ENCODE assay signal across 8 cellular contexts in genomic region chr4:140721088-140721421, GRCh38. TPM values are rescaled to one million over a fixed set of nuclear protein-coding genes. Genes with fewer than 3 reads are reported as not detected.
DNase-seq lines count a peak whose midpoint lies in the region; ATAC-seq and TF ChIP-seq lines count a peak whose summit lies in the region.

No MANE protein-coding gene starts in this region.

- H3K9me3 ChIP-seq in duodenal mucosa (ENCODE audit: control insufficient read depth in 1 of 2, low read length in 2 of 2) (no peaks in the 10 kb centered on the region), PC-3 (ENCODE audit: low read length) (no peaks in the 10 kb centered on the region)

- BruUV-seq in PC-3 (replicated peaks; lab: Mats Ljungman, UMichigan): no TSS peak

- H3K4me3 Mint-ChIP-seq in stimulated activated naive CD8-positive, alpha-beta T cell treated with anti-CD3 and anti-CD28 coated beads, Interleukin-15, Interleukin-2, amounts not matched to agents 100 ng/mL and 50 ng/mL, for 24 hours: peak overlapping the region; percentile 61

- H3K27ac Mint-ChIP-seq in stimulated activated naive CD8-positive, alpha-beta T cell treated with anti-CD3 and anti-CD28 coated beads, Interleukin-15, Interleukin-2, amounts not matched to agents 100 ng/mL and 50 ng/mL, for 24 hours: no peak overlapping the region

- CTCF ChIA-PET in PC-3 (lab: Charles Lee): no interaction called here

- H3K27ac ChIP-seq in duodenal mucosa (ENCODE audit: low read depth, low read length) (no peak overlapping the region), PC-3 (ENCODE audit: low read length) (no peak overlapping the region)

- peak overlapping the region; percentile 0 to 41 for H3K9ac ChIP-seq in duodenal mucosa (ENCODE audit: low read depth in 1 of 2, low read length in 2 of 2)
- H3K9ac ChIP-seq in PC-3 (ENCODE audit: low read length): no peak overlapping the region

- POLR2A ChIA-PET in PC-3 (lab: Charles Lee; ENCODE audit: unreplicated experiment): no interaction called here

- peaks cover 26 to 36% of the 10 kb centered on the region in 2 donors for H3K4me1 ChIP-seq in duodenal mucosa (ENCODE audit: control insufficient read depth in 1 of 2, insufficient read depth in 2 of 2, low read length in 2 of 2)
- peaks cover 22% of the 10 kb centered on the region for H3K4me1 ChIP-seq in PC-3 (ENCODE audit: insufficient read depth, low read length)

- no peaks in the 10 kb centered on the region for H3K36me3 Mint-ChIP-seq in stimulated activated naive CD8-positive, alpha-beta T cell treated with anti-CD3 and anti-CD28 coated beads, Interleukin-15, Interleukin-2, amounts not matched to agents 100 ng/mL and 50 ng/mL, for 24 hours (ENCODE audit: low read depth)

- H3K36me3 ChIP-seq in duodenal mucosa (ENCODE audit: control insufficient read depth in 1 of 2, insufficient read depth in 2 of 2, low read length in 2 of 2) (no peaks in the 10 kb centered on the region), PC-3 (ENCODE audit: low read depth, low read length) (no peaks in the 10 kb centered on the region)

- H3K4me3 ChIP-seq in duodenal mucosa (ENCODE audit: low read depth in 1 of 2, low read length in 2 of 2): peak overlapping the region; percentile 36 to 56
- H3K4me3 ChIP-seq in PC-3 (ENCODE audit: low read length): no peak overlapping the region

- no peaks in the 10 kb centered on the region for H3K9me2 ChIP-seq in PC-3 (replicated peaks; ENCODE audit: low read length)

- H3K9me3 Mint-ChIP-seq in stimulated activated naive CD8-positive, alpha-beta T cell treated with anti-CD3 and anti-CD28 coated beads, Interleukin-15, Interleukin-2, amounts not matched to agents 100 ng/mL and 50 ng/mL, for 24 hours: no peaks in the 10 kb centered on the region

- peaks cover 32% of the 10 kb centered on the region for H3K4me1 Mint-ChIP-seq in stimulated activated naive CD8-positive, alpha-beta T cell treated with anti-CD3 and anti-CD28 coated beads, Interleukin-15, Interleukin-2, amounts not matched to agents 100 ng/mL and 50 ng/mL, for 24 hours (ENCODE audit: low read depth)

- TF ChIP-seq CTCF in PC-3 (conservative IDR thresholded peaks at IDR 0.05; ENCODE audit: low read depth, low read length): no peak

- no peaks in the 10 kb centered on the region for H4K20me1 ChIP-seq in PC-3 (ENCODE audit: low read length)

- no peak for ATAC-seq in stimulated activated naive CD8-positive, alpha-beta T cell treated with anti-CD3 and anti-CD28 coated beads, Interleukin-15, Interleukin-2, amounts not matched to agents 100 U/mL and 50 U/mL, for 24 hours
- peak; percentile 60 for ATAC-seq in HG03378 (IDR thresholded peaks at IDR 0.05; ENCODE audit: unreplicated experiment)
- ATAC-seq in PC-3: no peak

- H3K79me2 ChIP-seq in PC-3 (ENCODE audit: low read length): peaks cover 11% of the 10 kb centered on the region; the same call in 1 of the 2 replicates

- H3K27me3 Mint-ChIP-seq in stimulated activated naive CD8-positive, alpha-beta T cell treated with anti-CD3 and anti-CD28 coated beads, Interleukin-15, Interleukin-2, amounts not matched to agents 100 ng/mL and 50 ng/mL, for 24 hours: no peaks in the 10 kb centered on the region

- H3K4me2 ChIP-seq in PC-3 (ENCODE audit: low read length): no peak overlapping the region

- no peak overlapping the region for H2AFZ ChIP-seq in PC-3 (ENCODE audit: low read length)

- no peaks in the 10 kb centered on the region for H3F3A ChIP-seq in PC-3 (ENCODE audit: low read length, unreplicated experiment)

- no peak for DNase-seq in stimulated activated naive CD8-positive, alpha-beta T cell treated with anti-CD3 and anti-CD28 coated beads, Interleukin-15, Interleukin-2, amounts not matched to agents 100 U/mL and 50 U/mL, for 24 hours
- no peak for DNase-seq in SK-N-DZ (ENCODE audit: low spot score)
- DNase-seq in PC-3: no peak
- DNase-seq in NCI-H345 treated with DMSO at 0.1 percent for 48 hours (lab: John Stamatoyannopoulos, UW; ENCODE audit: unreplicated experiment): no peak
- DNase-seq in globus pallidus (ENCODE audit: low spot score): no peak

- intact Hi-C loops in PC-3 (cut with micrococcal nuclease): no loop called here

- H3K27me3 ChIP-seq in duodenal mucosa (ENCODE audit: control insufficient read depth in 1 of 2, insufficient read depth in 2 of 2, low read length in 2 of 2) (no peaks in the 10 kb centered on the region), PC-3 (ENCODE audit: low read length) (no peaks in the 10 kb centered on the region)

RNA-seq across cellular contexts. Expression of gene TBC1D9, which starts 35.1 kb away (rescaled TPM):
- polyA plus RNA-seq in SK-N-DZ (2014; cell fraction: cytosol; rRNA removed): 8.2 and 9.7 TPM in 2 replicates
- polyA plus RNA-seq in SK-N-DZ (2014; cell fraction: nucleus; rRNA removed): 11.7 and 13.1 TPM in 2 replicates
- 11.2 and 12.7 TPM in 2 replicates for total RNA-seq in PC-3 (2014; rRNA removed)
